ENCODE assay signal across 1 cellular context in genomic region chr11:10307411-10308207, GRCh38.
TF ChIP-seq lines count a peak whose summit lies in the region.

No MANE protein-coding gene starts in this region.

TF ChIP-seq in HepG2, 621 proteins besides CTCF, POLR2A, EP300 and RAD21 (continued from another document and continues in another):
- TF ChIP-seq U2AF2 (IDR thresholded peaks at IDR 0.05; ENCODE audit: low read depth, low read length) (peak; percentile 95; the same call in 1 of the 2 replicates), ZFX (CRISPR knock-in tag; IDR thresholded peaks at IDR 0.05; ENCODE audit: low read depth) (peak; percentile 72), TBX2 (CRISPR knock-in tag; IDR thresholded peaks at IDR 0.05; ENCODE audit: borderline replicate concordance) (peak; percentile 50; the same call in 1 of the 2 replicates), ZNF225 (CRISPR knock-in tag; IDR thresholded peaks at IDR 0.05) (0 out of 2 replicates have a peak, but pooled peaks have one; percentile 51), HMG20A (CRISPR knock-in tag; IDR thresholded peaks at IDR 0.05; ENCODE audit: borderline replicate concordance) (peak; percentile 11; the same call in 1 of the 2 replicates), CBX2 (IDR thresholded peaks at IDR 0.05; ENCODE audit: low read depth, low read length) (no peak), CBX2 (CRISPR knock-in tag; IDR thresholded peaks at IDR 0.05; ENCODE audit: low read depth) (no peak), IKZF4 (CRISPR knock-in tag; IDR thresholded peaks at IDR 0.05; ENCODE audit: borderline replicate concordance, low read depth, not compliant biosample characterization) (no peak), MAFF (IDR thresholded peaks at IDR 0.05; ENCODE audit: low read depth, low read length) (peak; percentile 23; the same call in 1 of the 2 replicates), RBM22 (optimal IDR thresholded peaks at IDR 0.05; ENCODE audit: low read length) (peak; percentile 77), DNMT1 (CRISPR knock-in tag; IDR thresholded peaks at IDR 0.05) (no peak), SOX6 (IDR thresholded peaks at IDR 0.05) (no peak), SOX6 (CRISPR knock-in tag; IDR thresholded peaks at IDR 0.05) (peak; percentile 60), ZC3H13 (CRISPR knock-in tag; IDR thresholded peaks at IDR 0.05) (0 out of 2 replicates have a peak, but pooled peaks have one; percentile 15), ZNF563 (CRISPR knock-in tag; IDR thresholded peaks at IDR 0.05) (peak; percentile 56; the same call in 1 of the 2 replicates), IRF2 (CRISPR knock-in tag; IDR thresholded peaks at IDR 0.05) (0 out of 2 replicates have a peak, but pooled peaks have one; percentile 33), ZNF768 (CRISPR knock-in tag; IDR thresholded peaks at IDR 0.05) (peak; percentile 42; the same call in 1 of the 2 replicates), SETDB1 (CRISPR knock-in tag; IDR thresholded peaks at IDR 0.05; ENCODE audit: borderline replicate concordance) (no peak), PATZ1 (CRISPR knock-in tag; IDR thresholded peaks at IDR 0.05) (0 out of 2 replicates have a peak, but pooled peaks have one; percentile 28), ZNF335 (CRISPR knock-in tag; IDR thresholded peaks at IDR 0.05) (peak; percentile 52; the same call in 1 of the 2 replicates), ZNF782 (CRISPR knock-in tag; IDR thresholded peaks at IDR 0.05; ENCODE audit: borderline replicate concordance) (no peak), ATAD3A (CRISPR knock-in tag; IDR thresholded peaks at IDR 0.05) (no peak), ZNF354B (CRISPR knock-in tag; IDR thresholded peaks at IDR 0.05) (no peak), ZNF296 (CRISPR knock-in tag; conservative IDR thresholded peaks at IDR 0.05) (no peak; the same call in 1 of the 2 replicates), NFATC3 (CRISPR knock-in tag; IDR thresholded peaks at IDR 0.05) (no peak), SOX5 (CRISPR knock-in tag; IDR thresholded peaks at IDR 0.05; ENCODE audit: borderline replicate concordance) (peak; percentile 29; the same call in 1 of the 2 replicates), ZMYM3 (CRISPR knock-in tag; IDR thresholded peaks at IDR 0.05) (peak; percentile 33; the same call in 1 of the 2 replicates), PITX1 (CRISPR knock-in tag; IDR thresholded peaks at IDR 0.05) (peak; percentile 12; the same call in 1 of the 2 replicates), ZBTB49 (CRISPR knock-in tag; IDR thresholded peaks at IDR 0.05; ENCODE audit: borderline replicate concordance) (no peak), CCAR2 (optimal IDR thresholded peaks at IDR 0.05; ENCODE audit: low read depth, low read length) (no peak), CENPT (CRISPR knock-in tag; IDR thresholded peaks at IDR 0.05; ENCODE audit: low read depth) (no peak), ASH2L (IDR thresholded peaks at IDR 0.05; ENCODE audit: insufficient read length, low read depth, low read length) (peak; percentile 79), KLF16 (CRISPR knock-in tag; IDR thresholded peaks at IDR 0.05) (0 out of 4 replicates have a peak, but pooled peaks of 1 of the 2 experiments have one; percentile 33), ZNF121 (CRISPR knock-in tag; IDR thresholded peaks at IDR 0.05) (no peak), FOSL2 (CRISPR knock-in tag; IDR thresholded peaks at IDR 0.05) (peak; percentile 91), TBP (CRISPR knock-in tag; IDR thresholded peaks at IDR 0.05) (no peak), ZNF784 (CRISPR knock-in tag; IDR thresholded peaks at IDR 0.05; ENCODE audit: borderline replicate concordance) (no peak; the same call in 1 of the 2 replicates), ZNF235 (CRISPR knock-in tag; IDR thresholded peaks at IDR 0.05; ENCODE audit: borderline replicate concordance) (peak; percentile 58; the same call in 1 of the 2 replicates), ZNF687 (CRISPR knock-in tag; IDR thresholded peaks at IDR 0.05) (peak; percentile 90), MEIS2 (CRISPR knock-in tag; IDR thresholded peaks at IDR 0.05) (0 out of 2 replicates have a peak, but pooled peaks have one; percentile 36), ZNF263 (CRISPR knock-in tag; IDR thresholded peaks at IDR 0.05) (no peak), JDP2 (CRISPR knock-in tag; IDR thresholded peaks at IDR 0.05; ENCODE audit: borderline replicate concordance) (no peak), KDM2A (CRISPR knock-in tag; IDR thresholded peaks at IDR 0.05; ENCODE audit: borderline replicate concordance, low read depth) (peak; percentile 86; the same call in 1 of the 2 replicates), TOE1 (CRISPR knock-in tag; IDR thresholded peaks at IDR 0.05) (no peak)
- TF ChIP-seq, protein P1, sequence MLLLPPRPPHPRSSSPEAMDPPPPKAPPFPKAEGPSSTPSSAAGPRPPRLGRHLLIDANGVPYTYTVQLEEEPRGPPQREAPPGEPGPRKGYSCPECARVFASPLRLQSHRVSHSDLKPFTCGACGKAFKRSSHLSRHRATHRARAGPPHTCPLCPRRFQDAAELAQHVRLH (CRISPR knock-in tag; IDR thresholded peaks at IDR 0.05; ENCODE audit: borderline replicate concordance, low read depth), result peak; percentile 78; the same call in 1 of the 2 replicates
- TF ChIP-seq, protein P2, sequence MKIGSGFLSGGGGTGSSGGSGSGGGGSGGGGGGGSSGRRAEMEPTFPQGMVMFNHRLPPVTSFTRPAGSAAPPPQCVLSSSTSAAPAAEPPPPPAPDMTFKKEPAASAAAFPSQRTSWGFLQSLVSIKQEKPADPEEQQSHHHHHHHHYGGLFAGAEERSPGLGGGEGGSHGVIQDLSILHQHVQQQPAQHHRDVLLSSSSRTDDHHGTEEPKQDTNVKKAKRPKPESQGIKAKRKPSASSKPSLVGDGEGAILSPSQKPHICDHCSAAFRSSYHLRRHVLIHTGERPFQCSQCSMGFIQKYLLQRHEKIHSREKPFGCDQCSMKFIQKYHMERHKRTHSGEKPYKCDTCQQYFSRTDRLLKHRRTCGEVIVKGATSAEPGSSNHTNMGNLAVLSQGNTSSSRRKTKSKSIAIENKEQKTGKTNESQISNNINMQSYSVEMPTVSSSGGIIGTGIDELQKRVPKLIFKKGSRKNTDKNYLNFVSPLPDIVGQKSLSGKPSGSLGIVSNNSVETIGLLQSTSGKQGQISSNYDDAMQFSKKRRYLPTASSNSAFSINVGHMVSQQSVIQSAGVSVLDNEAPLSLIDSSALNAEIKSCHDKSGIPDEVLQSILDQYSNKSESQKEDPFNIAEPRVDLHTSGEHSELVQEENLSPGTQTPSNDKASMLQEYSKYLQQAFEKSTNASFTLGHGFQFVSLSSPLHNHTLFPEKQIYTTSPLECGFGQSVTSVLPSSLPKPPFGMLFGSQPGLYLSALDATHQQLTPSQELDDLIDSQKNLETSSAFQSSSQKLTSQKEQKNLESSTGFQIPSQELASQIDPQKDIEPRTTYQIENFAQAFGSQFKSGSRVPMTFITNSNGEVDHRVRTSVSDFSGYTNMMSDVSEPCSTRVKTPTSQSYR (CRISPR knock-in tag; IDR thresholded peaks at IDR 0.05; ENCODE audit: borderline replicate concordance), result peak; percentile 27; the same call in 1 of the 2 replicates
- TF ChIP-seq, protein P3, sequence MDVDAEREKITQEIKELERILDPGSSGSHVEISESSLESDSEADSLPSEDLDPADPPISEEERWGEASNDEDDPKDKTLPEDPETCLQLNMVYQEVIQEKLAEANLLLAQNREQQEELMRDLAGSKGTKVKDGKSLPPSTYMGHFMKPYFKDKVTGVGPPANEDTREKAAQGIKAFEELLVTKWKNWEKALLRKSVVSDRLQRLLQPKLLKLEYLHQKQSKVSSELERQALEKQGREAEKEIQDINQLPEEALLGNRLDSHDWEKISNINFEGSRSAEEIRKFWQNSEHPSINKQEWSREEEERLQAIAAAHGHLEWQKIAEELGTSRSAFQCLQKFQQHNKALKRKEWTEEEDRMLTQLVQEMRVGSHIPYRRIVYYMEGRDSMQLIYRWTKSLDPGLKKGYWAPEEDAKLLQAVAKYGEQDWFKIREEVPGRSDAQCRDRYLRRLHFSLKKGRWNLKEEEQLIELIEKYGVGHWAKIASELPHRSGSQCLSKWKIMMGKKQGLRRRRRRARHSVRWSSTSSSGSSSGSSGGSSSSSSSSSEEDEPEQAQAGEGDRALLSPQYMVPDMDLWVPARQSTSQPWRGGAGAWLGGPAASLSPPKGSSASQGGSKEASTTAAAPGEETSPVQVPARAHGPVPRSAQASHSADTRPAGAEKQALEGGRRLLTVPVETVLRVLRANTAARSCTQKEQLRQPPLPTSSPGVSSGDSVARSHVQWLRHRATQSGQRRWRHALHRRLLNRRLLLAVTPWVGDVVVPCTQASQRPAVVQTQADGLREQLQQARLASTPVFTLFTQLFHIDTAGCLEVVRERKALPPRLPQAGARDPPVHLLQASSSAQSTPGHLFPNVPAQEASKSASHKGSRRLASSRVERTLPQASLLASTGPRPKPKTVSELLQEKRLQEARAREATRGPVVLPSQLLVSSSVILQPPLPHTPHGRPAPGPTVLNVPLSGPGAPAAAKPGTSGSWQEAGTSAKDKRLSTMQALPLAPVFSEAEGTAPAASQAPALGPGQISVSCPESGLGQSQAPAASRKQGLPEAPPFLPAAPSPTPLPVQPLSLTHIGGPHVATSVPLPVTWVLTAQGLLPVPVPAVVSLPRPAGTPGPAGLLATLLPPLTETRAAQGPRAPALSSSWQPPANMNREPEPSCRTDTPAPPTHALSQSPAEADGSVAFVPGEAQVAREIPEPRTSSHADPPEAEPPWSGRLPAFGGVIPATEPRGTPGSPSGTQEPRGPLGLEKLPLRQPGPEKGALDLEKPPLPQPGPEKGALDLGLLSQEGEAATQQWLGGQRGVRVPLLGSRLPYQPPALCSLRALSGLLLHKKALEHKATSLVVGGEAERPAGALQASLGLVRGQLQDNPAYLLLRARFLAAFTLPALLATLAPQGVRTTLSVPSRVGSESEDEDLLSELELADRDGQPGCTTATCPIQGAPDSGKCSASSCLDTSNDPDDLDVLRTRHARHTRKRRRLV (CRISPR knock-in tag; IDR thresholded peaks at IDR 0.05), result no peak
